In genomic region chr14:92105845-92106094, GRCh38 we compare ENCODE assay signal across 8 cellular contexts. TPM values are rescaled to one million over a fixed set of nuclear protein-coding genes. Genes with fewer than 3 reads are reported as not detected.
A peak's percentile ranks its signal among the peaks of the same experiment; 100 is the strongest.
DNase-seq lines count a peak whose midpoint lies in the region; ATAC-seq lines count a peak whose summit lies in the region.

No MANE protein-coding gene starts in this region.

- intact Hi-C loops in right cardiac atrium (cut with DNase I) = no loop called here

- 0% methylated on average over 12 of the region's 12 CpGs for WGBS in adipose tissue, 3 donors
- WGBS in right cardiac atrium = under 1% methylated on average over 12 of the region's 12 CpGs

- no peaks in the 10 kb centered on the region for H3K36me3 ChIP-seq in MG63

- H3K27me3 ChIP-seq in MG63 (no peaks in the 10 kb centered on the region), right cardiac atrium (ENCODE audit: control insufficient read depth, insufficient read depth) (no peaks in the 10 kb centered on the region)

- H3K4me3 ChIP-seq in MG63 (peak overlapping the region; percentile 89), right cardiac atrium (ENCODE audit: low read length) (peak overlapping the region; percentile 80), skeletal muscle cell (ENCODE audit: low read depth, low read length) (peak overlapping the region; percentile 89)

- H3K27ac ChIP-seq in adipose tissue (ENCODE audit: low read depth, low read length) (peak overlapping the region; percentile 66), right cardiac atrium (ENCODE audit: low read length) (peak overlapping the region; percentile 51)

- peak; percentile 9 for ATAC-seq in GM21825 (IDR thresholded peaks at IDR 0.05; ENCODE audit: unreplicated experiment)
- peak; percentile 59 to 77 for ATAC-seq in right cardiac atrium

- DNase-seq in NCI-H2171 treated with DMSO at 0.1 percent for 48 hours (lab: John Stamatoyannopoulos, UW) (peak; percentile 63), NCI-H2171 (lab: John Stamatoyannopoulos, UW) (no peak), MG63 (peak; percentile 36), right cardiac atrium (peak; percentile 78 to 87 (median 84)), skeletal muscle cell (ENCODE audit: low read depth) (no peak), NCI-H187 treated with DMSO at 0.1 percent for 48 hours (lab: John Stamatoyannopoulos, UW) (no peak)

- H3K9me3 ChIP-seq in MG63 = no peaks in the 10 kb centered on the region
- no peaks in the 10 kb centered on the region for H3K9me3 ChIP-seq in right cardiac atrium (ENCODE audit: control insufficient read depth, low read length)

- peaks cover 8% of the 10 kb centered on the region for H3K4me1 ChIP-seq in right cardiac atrium (ENCODE audit: control insufficient read depth, insufficient read depth, low read length)

RNA-seq across cellular contexts. Expression of gene ATXN3, which starts 0.6 kb away (rescaled TPM):
- 8.3 and 22.0 TPM in 2 replicates for total RNA-seq in MG63 (2014; rRNA removed; shearing (Covaris generic); ENCODE audit: low replicate concordance)
- polyA plus RNA-seq in adipose tissue = 10 to 100 TPM in 2 of 3 donors, 1 to 10 TPM in 1; 5.0 to 18.6 (median 11.1) TPM
- total RNA-seq in right cardiac atrium = 10 to 100 TPM; 16.4 to 24.3 (median 21.7) TPM
- polyA plus RNA-seq in right cardiac atrium = 9.6 TPM

RNA-seq across cellular contexts. Expression of gene NDUFB1, which starts 15.7 kb away (rescaled TPM):
- 29.7 and 177 TPM in 2 replicates for total RNA-seq in MG63 (2014; rRNA removed; shearing (Covaris generic); ENCODE audit: low replicate concordance)
- polyA plus RNA-seq in adipose tissue = 100 to 1,000 TPM; 176 to 900 (median 508) TPM
- total RNA-seq in right cardiac atrium = 100 to 1,000 TPM; 404 to 618 (median 503) TPM
- 2,907 TPM for polyA plus RNA-seq in right cardiac atrium

RNA-seq across cellular contexts. Expression of gene CPSF2, which starts 16.0 kb away (rescaled TPM):
- total RNA-seq in MG63 (2014; rRNA removed; shearing (Covaris generic); ENCODE audit: low replicate concordance) = 39.2 and 67.6 TPM in 2 replicates
- polyA plus RNA-seq in adipose tissue (10 to 100 TPM in 1 of 3 donors, 1 to 10 TPM in 2; 5.8 to 10.9 (median 9.4) TPM), right cardiac atrium (9.3 TPM)
- 10 to 100 TPM; 36.3 to 51.1 (median 40.0) TPM for total RNA-seq in right cardiac atrium

Comparison
In these comparisons a context has a peak if more than half of its experiments do, and no peak if none do; other contexts are left out.
1. DNase-seq: peak in NCI-H2171 treated with DMSO at 0.1 percent for 48 hours (single experiment), MG63 (single experiment) and right cardiac atrium (3 of 3); none in NCI-H2171 (single experiment), skeletal muscle cell (single experiment) and NCI-H187 treated with DMSO at 0.1 percent for 48 hours (single experiment).
2. Peak in every context shown above with its lines, with median percentiles within 50 percentile points of each other: H3K4me3 ChIP-seq.